Comparison of ENCODE assay signal across 1 cellular context in genomic region chr5:179732412-179732917, GRCh38.
TF ChIP-seq lines count a peak whose summit lies in the region.

TSS of gene MAML1 (plus strand) at chr5:179732822. CDS start at chr5:179733113, 291 bp downstream.

TF ChIP-seq in HepG2, 621 proteins besides CTCF, POLR2A, EP300 and RAD21 (continued from another document and continues in another):
- TF ChIP-seq ZNF687 (CRISPR knock-in tag; IDR thresholded peaks at IDR 0.05) (peak; percentile 57), PATZ1 (CRISPR knock-in tag; IDR thresholded peaks at IDR 0.05) (peak; percentile 27; the same call in 1 of the 2 replicates), ZGPAT (CRISPR knock-in tag; IDR thresholded peaks at IDR 0.05) (peak; percentile 52; the same call in 1 of the 2 replicates), ARNT2 (CRISPR knock-in tag; IDR thresholded peaks at IDR 0.05; ENCODE audit: low read depth) (peak; percentile 64; the same call in 1 of the 2 replicates), ZNF530 (CRISPR knock-in tag; IDR thresholded peaks at IDR 0.05; ENCODE audit: low read depth) (no peak), PRPF4 (IDR thresholded peaks at IDR 0.05; ENCODE audit: low read depth, low read length, poor library complexity, severe bottlenecking) (no peak), YEATS2 (CRISPR knock-in tag; IDR thresholded peaks at IDR 0.05; ENCODE audit: borderline replicate concordance) (peak; percentile 28; the same call in 1 of the 2 replicates), ARID5B (CRISPR knock-in tag; IDR thresholded peaks at IDR 0.05) (no peak), ATF4 (CRISPR knock-in tag; IDR thresholded peaks at IDR 0.05) (peak in 1 of 2 experiments; percentile 47; a peak in 1 of 4 replicates), ZFP91 (CRISPR knock-in tag; IDR thresholded peaks at IDR 0.05; ENCODE audit: borderline replicate concordance) (peak; percentile 17; the same call in 1 of the 2 replicates), TEAD3 (CRISPR knock-in tag; optimal IDR thresholded peaks at IDR 0.05; ENCODE audit: borderline replicate concordance) (peak; percentile 89), NFRKB (IDR thresholded peaks at IDR 0.05) (0 out of 2 replicates have a peak, but pooled peaks have one; percentile 27), ATF2 (CRISPR knock-in tag; IDR thresholded peaks at IDR 0.05) (no peak), DR1 (CRISPR knock-in tag; IDR thresholded peaks at IDR 0.05) (peak; percentile 92), GABPB1 (CRISPR knock-in tag; IDR thresholded peaks at IDR 0.05) (peak; percentile 73), RXRB (CRISPR knock-in tag; IDR thresholded peaks at IDR 0.05; ENCODE audit: borderline replicate concordance) (peak; percentile 21; the same call in 1 of the 2 replicates), MXD1 (CRISPR knock-in tag; IDR thresholded peaks at IDR 0.05) (0 out of 2 replicates have a peak, but pooled peaks have one; percentile 5), MED1 (CRISPR knock-in tag; IDR thresholded peaks at IDR 0.05) (0 out of 2 replicates have a peak, but pooled peaks have one; percentile 25), MYC (CRISPR knock-in tag; IDR thresholded peaks at IDR 0.05; ENCODE audit: borderline replicate concordance) (0 out of 2 replicates have a peak, but pooled peaks have one; percentile 27), ZNF280B (CRISPR knock-in tag; IDR thresholded peaks at IDR 0.05; ENCODE audit: borderline replicate concordance) (0 out of 2 replicates have a peak, but pooled peaks have one; percentile 55), GRHL1 (CRISPR knock-in tag; conservative IDR thresholded peaks at IDR 0.05) (no peak), ZFP36 (IDR thresholded peaks at IDR 0.05; ENCODE audit: borderline replicate concordance, low read depth, low read length, partially characterized antibody) (no peak), MIER3 (CRISPR knock-in tag; IDR thresholded peaks at IDR 0.05; ENCODE audit: borderline replicate concordance) (peak; percentile 30; the same call in 1 of the 2 replicates), FOXO4 (CRISPR knock-in tag; conservative IDR thresholded peaks at IDR 0.05) (no peak), NFYC (CRISPR knock-in tag; IDR thresholded peaks at IDR 0.05) (peak; percentile 96), ZNF607 (CRISPR knock-in tag; IDR thresholded peaks at IDR 0.05; ENCODE audit: borderline replicate concordance) (0 out of 2 replicates have a peak, but pooled peaks have one; percentile 76), TCF7 (IDR thresholded peaks at IDR 0.05; ENCODE audit: low read depth) (peak; percentile 72), KDM2A (CRISPR knock-in tag; IDR thresholded peaks at IDR 0.05; ENCODE audit: borderline replicate concordance, low read depth) (peak; percentile 96)
